11 cellular contexts compared by ENCODE assay signal in the genomic region with DNA sequence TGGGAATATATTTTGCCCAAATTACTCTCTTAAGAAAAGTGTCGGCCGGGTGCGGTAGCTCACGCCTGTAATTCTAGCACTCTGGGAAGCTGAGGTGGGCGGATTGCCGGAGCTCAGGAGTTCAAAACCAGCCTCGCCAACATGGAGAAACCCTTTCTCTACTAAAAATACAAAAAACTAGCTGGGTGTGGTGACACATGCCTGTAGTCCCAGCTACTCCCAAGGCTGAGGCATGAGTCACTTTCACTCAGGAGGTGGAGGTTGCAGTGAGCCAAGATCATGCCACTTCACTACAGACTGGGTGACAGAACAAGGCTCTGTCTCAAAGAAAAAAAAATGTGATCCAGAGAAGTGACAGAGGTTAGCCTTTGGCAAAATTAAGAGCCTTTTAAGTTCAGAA. TPM values are rescaled to one million over a fixed set of nuclear protein-coding genes. Genes with fewer than 3 reads are reported as not detected.
A peak's percentile ranks its signal among the peaks of the same experiment; 100 is the strongest.
DNase-seq lines count a peak whose midpoint lies in the region; ATAC-seq and TF ChIP-seq lines count a peak whose summit lies in the region.
"Had no signal": no experiment of that assay in that cellular context is flagged by ENCODE, and none has a peak within 500 bp of the region (broad histone marks: within the 10 kb centered on the region; RNA-seq: fewer than 3 reads in every experiment).

No MANE protein-coding gene starts in this region.

- H3K36me3 ChIP-seq in neural progenitor cell (no peaks in the 10 kb centered on the region), sigmoid colon (peaks cover 0 to 17% (median 0%) of the 10 kb centered on the region in 4 donors)

- POLR2A ChIA-PET in activated CD4-positive, alpha-beta T cell treated with anti-CD3 and anti-CD28 coated beads for 36 hours (lab: Charles Lee) = no interaction called here

- peaks cover 14% of the 10 kb centered on the region for H3K4me1 Mint-ChIP-seq in activated CD4-positive, alpha-beta T cell treated with anti-CD3 and anti-CD28 coated beads for 36 hours
- H3K4me1 Mint-ChIP-seq in neural progenitor cell = no peaks in the 10 kb centered on the region

- no peaks in the 10 kb centered on the region for H3K79me2 ChIP-seq in neural progenitor cell (ENCODE audit: low read depth)

- no peak for TF ChIP-seq CTCF in neural progenitor cell (IDR thresholded peaks at IDR 0.05)
- no peak for TF ChIP-seq CTCF in sigmoid colon (IDR thresholded peaks at IDR 0.05)

- no peaks in the 10 kb centered on the region for H3K36me3 Mint-ChIP-seq in activated CD4-positive, alpha-beta T cell treated with anti-CD3 and anti-CD28 coated beads for 36 hours (ENCODE audit: low read depth)
- no peaks in the 10 kb centered on the region for H3K36me3 Mint-ChIP-seq in neural progenitor cell

- no peaks in the 10 kb centered on the region for H3F3A ChIP-seq in neural progenitor cell (ENCODE audit: low read depth)

- H3K27me3 Mint-ChIP-seq in activated CD4-positive, alpha-beta T cell treated with anti-CD3 and anti-CD28 coated beads for 36 hours = peaks cover 15% of the 10 kb centered on the region
- no peaks in the 10 kb centered on the region for H3K27me3 Mint-ChIP-seq in neural progenitor cell (ENCODE audit: insufficient read depth, low read depth)

- no peaks in the 10 kb centered on the region for H3K9me3 Mint-ChIP-seq in activated CD4-positive, alpha-beta T cell treated with anti-CD3 and anti-CD28 coated beads for 36 hours (ENCODE audit: low read depth)
- peaks cover 7% of the 10 kb centered on the region for H3K9me3 Mint-ChIP-seq in neural progenitor cell

- no peaks in the 10 kb centered on the region for H3K27me3 ChIP-seq in neural progenitor cell
- H3K27me3 ChIP-seq in sigmoid colon = no peaks in the 10 kb centered on the region
- H3K27me3 ChIP-seq: heart left ventricle had no signal

- intact Hi-C loops in activated CD4-positive, alpha-beta T cell treated with anti-CD3 and anti-CD28 coated beads for 36 hours (cut with DNase I, micrococcal nuclease) = no loop called here
- intact Hi-C loops in sciatic nerve (cut with DNase I) = no loop called here
- intact Hi-C loops in sigmoid colon (cut with DNase I) = no loop called here

- H3K9ac ChIP-seq in neural progenitor cell = no peak overlapping the region

- CTCF ChIA-PET in activated CD4-positive, alpha-beta T cell treated with anti-CD3 and anti-CD28 coated beads for 36 hours (lab: Charles Lee) = no interaction called here

- H3K27ac ChIP-seq in epithelial cell of prostate (no peak overlapping the region), neural progenitor cell (no peak overlapping the region), sigmoid colon (no peak overlapping the region)
- H3K27ac ChIP-seq: heart left ventricle had no signal

- no peak overlapping the region for H3K4me2 ChIP-seq in neural progenitor cell

- H3K27ac Mint-ChIP-seq in activated CD4-positive, alpha-beta T cell treated with anti-CD3 and anti-CD28 coated beads for 36 hours = no peak overlapping the region
- no peak overlapping the region for H3K27ac Mint-ChIP-seq in neural progenitor cell
- H3K27ac Mint-ChIP-seq: WTC11 had no signal

- TF ChIP-seq POLR2A in sigmoid colon (IDR thresholded peaks at IDR 0.05) = no peak

- no peak for TF ChIP-seq EP300 in sigmoid colon (IDR thresholded peaks at IDR 0.05)

- peak; percentile 39 for DNase-seq in activated CD4-positive, alpha-beta T cell treated with anti-CD3 and anti-CD28 coated beads for 36 hours
- no peak for DNase-seq in activated CD4-positive, alpha-beta T cell treated with anti-CD3 and anti-CD28 coated beads, Interleukin-2, amount 50 U/mL, for 4 hours
- peak; percentile 70 for DNase-seq in RKO (ENCODE audit: low spot score)
- DNase-seq in epithelial cell of prostate (ENCODE audit: low read depth, low spot score) = peak; percentile 26
- DNase-seq in renal cortical epithelial cell (ENCODE audit: low read depth) = peak; percentile 81
- DNase-seq in neural progenitor cell (ENCODE audit: low spot score) = no peak
- no peak for DNase-seq in sciatic nerve (ENCODE audit: low spot score)
- no peak for DNase-seq in sigmoid colon
- DNase-seq: heart left ventricle, Karpas-422 had no signal

- H4K20me1 ChIP-seq in neural progenitor cell (ENCODE audit: low read depth) = no peaks in the 10 kb centered on the region

- no peaks in the 10 kb centered on the region for H3K4me1 ChIP-seq in neural progenitor cell
- no peaks in the 10 kb centered on the region for H3K4me1 ChIP-seq in sigmoid colon
- H3K4me1 ChIP-seq: heart left ventricle had no signal

- H3K4me3 ChIP-seq in neural progenitor cell (no peak overlapping the region), sigmoid colon (no peak overlapping the region)
- H3K4me3 ChIP-seq: heart left ventricle had no signal

- H3K4me3 Mint-ChIP-seq in activated CD4-positive, alpha-beta T cell treated with anti-CD3 and anti-CD28 coated beads for 36 hours = no peak overlapping the region
- H3K4me3 Mint-ChIP-seq in neural progenitor cell = no peak overlapping the region
- H3K4me3 Mint-ChIP-seq: WTC11 had no signal

- peak; percentile 93 for ATAC-seq in activated CD4-positive, alpha-beta T cell treated with anti-CD3 and anti-CD28 coated beads for 36 hours
- ATAC-seq in sciatic nerve = no peak
- ATAC-seq: heart left ventricle, WTC11 had no signal

- H3K9me3 ChIP-seq in neural progenitor cell (ENCODE audit: low read depth) = peaks cover 2% of the 10 kb centered on the region
- peaks cover 0 to 4% (median 1%) of the 10 kb centered on the region in 4 donors for H3K9me3 ChIP-seq in sigmoid colon

- H2AFZ ChIP-seq in neural progenitor cell (replicated peaks) = no peak overlapping the region

- 92 to 95% methylated on average over 7 of the region's 7 CpGs for WGBS in sigmoid colon, 2 donors

RNA-seq across cellular contexts. Expression of a gene that starts 26.4 kb away (rescaled TPM):
- not detected for total RNA-seq in activated CD4-positive, alpha-beta T cell treated with anti-CD3 and anti-CD28 coated beads for 36 hours
- 9.4 and 11.3 TPM in 2 replicates for total RNA-seq in renal cortical epithelial cell
- total RNA-seq in neural progenitor cell (ENCODE audit: low replicate concordance) = not detected in 2 replicates
- total RNA-seq in sciatic nerve = 1.0 TPM
- total RNA-seq in sigmoid colon = not detected
- 10 to 100 TPM; 21.7 to 49.9 (median 46.8) TPM for polyA plus RNA-seq in sigmoid colon
- polyA plus RNA-seq: heart left ventricle had no signal

Comparison
In these comparisons a context has a peak if more than half of its experiments do, and no peak if none do; other contexts are left out.
1. DNase-seq: peak in activated CD4-positive, alpha-beta T cell treated with anti-CD3 and anti-CD28 coated beads for 36 hours (single experiment), RKO (single experiment), epithelial cell of prostate (single experiment) and renal cortical epithelial cell (single experiment); none in activated CD4-positive, alpha-beta T cell treated with anti-CD3 and anti-CD28 coated beads, Interleukin-2, amount 50 U/mL, for 4 hours (0 of 2), neural progenitor cell (single experiment), sciatic nerve (single experiment) and sigmoid colon (single experiment).